27 cellular contexts compared by ENCODE assay signal in genomic region chr5:174065528-174066189, GRCh38. TPM values are rescaled to one million over a fixed set of nuclear protein-coding genes. Genes with fewer than 3 reads are reported as not detected.
DNase-seq lines count a peak whose midpoint lies in the region; ATAC-seq, FAIRE-seq and TF ChIP-seq lines count a peak whose summit lies in the region.
"Had no signal": no experiment of that assay in that cellular context is flagged by ENCODE, and none has a peak within 500 bp of the region (broad histone marks: within the 10 kb centered on the region; RNA-seq: fewer than 3 reads in every experiment).

No MANE protein-coding gene starts in this region.

- H3K27me3 ChIP-seq in right atrium auricular region = no peaks in the 10 kb centered on the region
- H3K27me3 ChIP-seq: colonic mucosa, upper lobe of left lung had no signal

- in situ Hi-C loops in Caki2 (cut with HindIII; ENCODE audit: low pct_unique_long_range_greater_than_20kb, low sequenced_read_pairs) = no loop called here

- no peak overlapping the region for H3K27ac ChIP-seq in right atrium auricular region
- H3K27ac ChIP-seq: colonic mucosa, heart left ventricle, left lung, upper lobe of left lung had no signal

- peak; percentile 14 for DNase-seq in Caki2 (ENCODE audit: low read depth)
- DNase-seq in DMS79 treated with DMSO at 0.1 percent for 48 hours (lab: John Stamatoyannopoulos, UW) = peak; percentile 66
- peak; percentile 89 for DNase-seq in NCI-H748 (lab: John Stamatoyannopoulos, UW; ENCODE audit: unreplicated experiment)
- DNase-seq in right atrium auricular region (ENCODE audit: low spot score) = no peak
- no peak for DNase-seq in CD14-positive monocyte (ENCODE audit: low spot score)
- DNase-seq: activated CD4-positive, alpha-beta T cell treated with anti-CD3 and anti-CD28 coated beads, Interleukin-2, amount 10 ng/mL, durations not matched to agents 7 days and 5 days; activated naive CD8-positive, alpha-beta T cell treated with anti-CD3 and anti-CD28 coated beads, Interleukin-2, amount 10 ng/mL, durations not matched to agents 7 days and 5 days; CD4-positive, CD25-positive, alpha-beta regulatory T cell; colonic mucosa; DND-41; GOT3; heart left ventricle; Karpas-422; left lung; mucosa of descending colon; NCI-H526; SIG-M5; stimulated activated CD4-positive, alpha-beta T cell treated with anti-CD3 and anti-CD28 coated beads, Interleukin-12 subunit alpha, Interleukin-12 subunit beta, amount 100 ng/mL, for 4 hours had no signal

- no peaks in the 10 kb centered on the region for H3K36me3 ChIP-seq in right atrium auricular region
- H3K36me3 ChIP-seq: colonic mucosa, heart left ventricle, left lung, upper lobe of left lung had no signal

- H3K27me3 Mint-ChIP-seq in CD14-positive monocyte (ENCODE audit: low read depth in 3 of 3) = peaks cover 16 to 23% (median 21%) of the 10 kb centered on the region in 3 donors
- H3K27me3 Mint-ChIP-seq: brain; CD4-positive, CD25-positive, alpha-beta regulatory T cell had no signal

- no peak overlapping the region for H3K4me3 ChIP-seq in right atrium auricular region
- H3K4me3 ChIP-seq: colonic mucosa, heart left ventricle, left lung, mucosa of descending colon, upper lobe of left lung had no signal

- H3K4me1 Mint-ChIP-seq in CD14-positive monocyte = no peaks in the 10 kb centered on the region
- H3K4me1 Mint-ChIP-seq: activated CD4-positive, alpha-beta T cell treated with anti-CD3 and anti-CD28 coated beads, Interleukin-2, amount 10 ng/mL, durations not matched to agents 7 days and 5 days; activated naive CD8-positive, alpha-beta T cell treated with anti-CD3 and anti-CD28 coated beads, Interleukin-2, amount 10 ng/mL, durations not matched to agents 7 days and 5 days; CD4-positive, CD25-positive, alpha-beta regulatory T cell had no signal

- TF ChIP-seq CTCF in right atrium auricular region (IDR thresholded peaks at IDR 0.05) = no peak
- no peak for TF ChIP-seq CTCF in CD14-positive monocyte (IDR thresholded peaks at IDR 0.05)

- intact Hi-C loops in CD14-positive monocyte (cut with micrococcal nuclease) = no loop called here

- no peak overlapping the region for H3K4me3 Mint-ChIP-seq in CD14-positive monocyte
- H3K4me3 Mint-ChIP-seq: activated CD4-positive, alpha-beta T cell treated with anti-CD3 and anti-CD28 coated beads, Interleukin-2, amount 10 ng/mL, durations not matched to agents 7 days and 5 days; activated naive CD8-positive, alpha-beta T cell treated with anti-CD3 and anti-CD28 coated beads, Interleukin-2, amount 10 ng/mL, durations not matched to agents 7 days and 5 days; CD4-positive, CD25-positive, alpha-beta regulatory T cell; T-helper 1 cell treated with Interleukin-12 subunit alpha and Interleukin-12 subunit beta and Interleukin-4 antibody, amounts not matched to agents 30 μg/mL and 1 μg/mL, for 36 hours had no signal

- peaks cover 0 to 2% (median 0%) of the 10 kb centered on the region in 7 donors for H3K9me3 Mint-ChIP-seq in CD14-positive monocyte
- H3K9me3 Mint-ChIP-seq: activated CD4-positive, alpha-beta T cell treated with anti-CD3 and anti-CD28 coated beads, Interleukin-2, amount 10 ng/mL, durations not matched to agents 7 days and 5 days; activated naive CD8-positive, alpha-beta T cell treated with anti-CD3 and anti-CD28 coated beads, Interleukin-2, amount 10 ng/mL, durations not matched to agents 7 days and 5 days; T-helper 1 cell treated with Interleukin-12 subunit alpha and Interleukin-12 subunit beta and Interleukin-4 antibody, amounts not matched to agents 30 μg/mL and 1 μg/mL, for 36 hours had no signal

- peaks cover 0 to under 1% of the 10 kb centered on the region in 2 donors for H3K9me3 ChIP-seq in right atrium auricular region
- H3K9me3 ChIP-seq: colonic mucosa, mucosa of descending colon, upper lobe of left lung had no signal

- no peaks in the 10 kb centered on the region for H3K4me1 ChIP-seq in right atrium auricular region
- H3K4me1 ChIP-seq: colonic mucosa, heart left ventricle, left lung, upper lobe of left lung had no signal

- ATAC-seq in HG03354 (IDR thresholded peaks at IDR 0.05; ENCODE audit: poor library complexity, severe bottlenecking, unreplicated experiment) (no peak), HG03135 (IDR thresholded peaks at IDR 0.05; ENCODE audit: unreplicated experiment) (no peak)
- ATAC-seq: heart left ventricle, left lung, mucosa of descending colon had no signal

- no peaks in the 10 kb centered on the region for H3K36me3 Mint-ChIP-seq in CD14-positive monocyte
- H3K36me3 Mint-ChIP-seq: activated naive CD8-positive, alpha-beta T cell treated with anti-CD3 and anti-CD28 coated beads, Interleukin-2, amount 10 ng/mL, durations not matched to agents 7 days and 5 days; CD4-positive, CD25-positive, alpha-beta regulatory T cell had no signal

- FAIRE-seq in islet of Langerhans (lab: Jason Lieb, UNC) = peak; percentile 64
- FAIRE-seq: endometrium had no signal

- H3K27ac Mint-ChIP-seq in CD14-positive monocyte = no peak overlapping the region
- H3K27ac Mint-ChIP-seq: activated CD4-positive, alpha-beta T cell treated with anti-CD3 and anti-CD28 coated beads, Interleukin-2, amount 10 ng/mL, durations not matched to agents 7 days and 5 days; activated naive CD8-positive, alpha-beta T cell treated with anti-CD3 and anti-CD28 coated beads, Interleukin-2, amount 10 ng/mL, durations not matched to agents 7 days and 5 days; CD4-positive, CD25-positive, alpha-beta regulatory T cell; T-helper 1 cell treated with Interleukin-12 subunit alpha and Interleukin-12 subunit beta and Interleukin-4 antibody, amounts not matched to agents 30 μg/mL and 1 μg/mL, for 36 hours had no signal

RNA-seq across cellular contexts. Expression of gene NSG2, which starts 20.2 kb away (rescaled TPM):
- total RNA-seq in Caki2 (2014; rRNA removed; shearing (Covaris generic); ENCODE audit: low replicate concordance) = 6.5 and 10.5 TPM in 2 replicates
- under 1 TPM in 1 of 2 donors, not detected in 1; 0.71 TPM for total RNA-seq in right atrium auricular region
- polyA plus RNA-seq in CD14-positive monocyte = not detected
- total RNA-seq: activated CD4-positive, alpha-beta T cell treated with anti-CD3 and anti-CD28 coated beads, Interleukin-2, amount 10 ng/mL, durations not matched to agents 7 days and 5 days; activated naive CD8-positive, alpha-beta T cell treated with anti-CD3 and anti-CD28 coated beads, Interleukin-2, amount 10 ng/mL, durations not matched to agents 7 days and 5 days; CD4-positive, CD25-positive, alpha-beta regulatory T cell; HT1080; OCI-LY7 had no signal
- polyA plus RNA-seq: CD4-positive, CD25-positive, alpha-beta regulatory T cell had no signal

Comparison
In these comparisons a context has a peak if more than half of its experiments do, and no peak if none do; other contexts are left out.
1. DNase-seq: peak in Caki2 (single experiment), DMS79 treated with DMSO at 0.1 percent for 48 hours (single experiment) and NCI-H748 (single experiment); none in right atrium auricular region (single experiment) and CD14-positive monocyte (single experiment).